ENCODE assay signal across 1 cellular context in genomic region chr11:405976-406795, GRCh38.
TF ChIP-seq lines count a peak whose summit lies in the region.

No MANE protein-coding gene starts in this region.

TF ChIP-seq in IMR-90, 13 proteins besides CTCF, POLR2A, EP300 and RAD21:
- TF ChIP-seq MXI1 (IDR thresholded peaks at IDR 0.05; ENCODE audit: borderline replicate concordance, low read depth, low read length) (no peak), MAFK (IDR thresholded peaks at IDR 0.05; ENCODE audit: low read depth, low read length) (no peak), RFX5 (IDR thresholded peaks at IDR 0.05; ENCODE audit: low read depth, low read length) (no peak), BHLHE40 (IDR thresholded peaks at IDR 0.05; ENCODE audit: low read depth, low read length) (no peak), MAZ (IDR thresholded peaks at IDR 0.05; ENCODE audit: borderline replicate concordance, low read depth, low read length) (no peak), CHD1 (IDR thresholded peaks at IDR 0.05; ENCODE audit: low read depth, low read length) (no peak), USF2 (IDR thresholded peaks at IDR 0.05; ENCODE audit: low read depth, low read length) (no peak), NFE2L2 (IDR thresholded peaks at IDR 0.05; ENCODE audit: low read depth, low read length) (no peak), ELK1 (IDR thresholded peaks at IDR 0.05; ENCODE audit: borderline replicate concordance, low read depth, low read length) (no peak), CEBPB (IDR thresholded peaks at IDR 0.05; ENCODE audit: low read depth, low read length) (no peak)
TF ChIP-seq in IMR-90: peak in this region for 0.
